Comparison of ENCODE assay signal across 1 cellular context in the genomic region with DNA sequence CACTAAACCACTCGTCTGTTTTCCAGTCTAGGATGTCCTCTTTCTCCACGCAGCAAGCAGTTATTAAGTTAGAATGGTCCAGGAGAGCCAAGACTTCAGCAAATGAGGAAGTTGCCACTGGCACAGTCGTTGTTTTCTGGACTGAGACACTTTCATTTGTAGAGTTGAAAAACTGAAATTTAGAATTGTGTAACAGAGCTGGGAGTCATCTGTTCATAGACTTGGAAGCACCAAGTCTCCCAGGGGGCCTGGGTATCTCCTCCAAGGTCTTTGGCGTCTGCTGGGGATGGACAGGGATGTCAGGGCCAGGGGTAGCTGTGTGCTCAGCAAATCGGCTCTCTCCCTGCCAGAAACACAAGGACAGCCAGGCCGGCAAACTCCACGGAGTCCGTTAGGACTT.
TF ChIP-seq lines count a peak whose summit lies in the region.

No MANE protein-coding gene starts in this region.

TF ChIP-seq in HepG2, 621 proteins besides CTCF, POLR2A, EP300 and RAD21 (continued from another document):
- no peak for TF ChIP-seq SNAPC4 (CRISPR knock-in tag; IDR thresholded peaks at IDR 0.05)
- no peak for TF ChIP-seq U2AF1 (optimal IDR thresholded peaks at IDR 0.05; ENCODE audit: low read depth, low read length)
- no peak for TF ChIP-seq ZNF20 (CRISPR knock-in tag; IDR thresholded peaks at IDR 0.05)
- TF ChIP-seq TBX3 (IDR thresholded peaks at IDR 0.05; ENCODE audit: borderline replicate concordance): no peak
- no peak for TF ChIP-seq TCF7 (IDR thresholded peaks at IDR 0.05; ENCODE audit: low read depth)
- no peak for TF ChIP-seq PCBP2 (optimal IDR thresholded peaks at IDR 0.05; ENCODE audit: low read depth, low read length, poor library complexity, severe bottlenecking)
